ENCODE assay signal across 8 cellular contexts in the genomic region with DNA sequence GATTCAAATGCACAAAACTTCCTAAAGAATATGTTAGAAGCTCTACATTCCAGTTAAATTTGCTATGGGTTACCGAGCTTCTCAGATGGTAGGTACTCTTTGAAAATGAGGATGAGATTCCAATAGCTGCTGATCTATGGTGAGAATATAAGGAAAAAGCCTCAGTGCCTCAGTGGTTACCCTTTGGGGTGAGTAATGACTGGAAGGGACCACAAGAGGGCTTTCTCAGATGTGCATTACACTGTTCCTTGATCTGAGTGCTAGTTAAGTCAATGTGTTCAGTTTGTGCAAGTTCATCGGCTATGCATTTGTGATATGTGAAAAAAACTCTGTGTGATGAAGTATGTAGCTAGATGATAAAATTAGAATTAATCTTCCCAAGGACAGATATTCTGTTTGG. TPM values are rescaled to one million over a fixed set of nuclear protein-coding genes. Genes with fewer than 3 reads are reported as not detected.
DNase-seq lines count a peak whose midpoint lies in the region; ATAC-seq and TF ChIP-seq lines count a peak whose summit lies in the region.

No MANE protein-coding gene starts in this region.

- no peak overlapping the region for H3K27ac ChIP-seq in 22Rv1
- H3K27ac ChIP-seq in Panc1 (ENCODE audit: low read length): no peak overlapping the region
- no peak overlapping the region for H3K27ac ChIP-seq in fibroblast of lung (ENCODE audit: insufficient read depth, low read length)
- no peak overlapping the region for H3K27ac ChIP-seq in tibial nerve

- no peaks in the 10 kb centered on the region for H3K79me2 ChIP-seq in fibroblast of lung (ENCODE audit: control insufficient read depth, insufficient read depth, low read length)

- TF ChIP-seq EP300 in tibial nerve (IDR thresholded peaks at IDR 0.05): no peak

- in situ Hi-C loops in Panc1 (cut with HindIII; ENCODE audit: low pct_unique_long_range_greater_than_20kb, low sequenced_read_pairs): no loop called here

- DNase-seq in GM10266 (ENCODE audit: extremely low spot score) (peak; percentile 44), Panc1 (ENCODE audit: low read depth, low spot score) (peak; percentile 17), fibroblast of lung (ENCODE audit: low read depth in 2 of 2) (peak; percentile 43 to 45), tibial nerve (ENCODE audit: low spot score in 2 of 2) (no peak), cerebellar nuclear complex (lab: John Stamatoyannopoulos, UW) (no peak)

- CTCF ChIA-PET in Panc1 (lab: Charles Lee): interaction anchor here (0.7 to 0.9 kb wide), 2 partner anchors 44 to 270 kb away, joined by 3 read pairs; no protein-coding TSS in a partner anchor

- H3K36me3 ChIP-seq in Panc1 (ENCODE audit: control insufficient read depth, insufficient read depth, low read length): no peaks in the 10 kb centered on the region
- H3K36me3 ChIP-seq in fibroblast of lung (ENCODE audit: control insufficient read depth, insufficient read depth, low read length): no peaks in the 10 kb centered on the region
- H3K36me3 ChIP-seq in tibial nerve: no peaks in the 10 kb centered on the region

- H3K27me3 ChIP-seq in Panc1 (ENCODE audit: control insufficient read depth, insufficient read depth, low read length): peaks cover 30% of the 10 kb centered on the region
- H3K27me3 ChIP-seq in fibroblast of lung (ENCODE audit: control insufficient read depth, insufficient read depth, low read length): peaks cover 18% of the 10 kb centered on the region
- peaks cover 0 to 52% of the 10 kb centered on the region in 2 donors for H3K27me3 ChIP-seq in tibial nerve

- TF ChIP-seq CTCF in 22Rv1 (IDR thresholded peaks at IDR 0.05) (peak; percentile 52), GM10266 (IDR thresholded peaks at IDR 0.05; ENCODE audit: control insufficient read depth, insufficient read depth, low read depth, missing control alignments) (peak; percentile 46), Panc1 (IDR thresholded peaks at IDR 0.05) (peak; percentile 62), fibroblast of lung (conservative IDR thresholded peaks at IDR 0.05 in 1 of 2, IDR thresholded peaks at IDR 0.05 in 1 of 2; ENCODE audit: low read depth in 1 of 2, low read length in 2 of 2) (peak; percentile 61 to 70), tibial nerve (IDR thresholded peaks at IDR 0.05) (peak; percentile 21 to 58 (median 30))

- H3K4me3 ChIP-seq in Panc1 (ENCODE audit: low read depth in 2 of 2, low read length in 2 of 2): no peak overlapping the region
- H3K4me3 ChIP-seq in fibroblast of lung (replicated peaks in 1 of 4; ENCODE audit: control extremely low read depth in 1 of 4, insufficient read depth in 1 of 4, low read depth in 3 of 4, low read length in 4 of 4): no peak overlapping the region
- no peak overlapping the region for H3K4me3 ChIP-seq in tibial nerve

- H3K9me3 ChIP-seq in Panc1 (ENCODE audit: control insufficient read depth, insufficient read depth, low read depth, low read length) (no peaks in the 10 kb centered on the region), fibroblast of lung (ENCODE audit: control insufficient read depth, insufficient read depth, low read depth, low read length) (no peaks in the 10 kb centered on the region), tibial nerve (no peaks in the 10 kb centered on the region)

- no peaks in the 10 kb centered on the region for H4K20me1 ChIP-seq in fibroblast of lung (ENCODE audit: control insufficient read depth, extremely low read depth, insufficient read depth, low read length)

- H3K9ac ChIP-seq in fibroblast of lung (ENCODE audit: insufficient read depth, low read length): no peak overlapping the region

- H3K4me1 ChIP-seq in Panc1 (ENCODE audit: control insufficient read depth, insufficient read depth, low read length) (no peaks in the 10 kb centered on the region), fibroblast of lung (ENCODE audit: control insufficient read depth, extremely low read depth, insufficient read depth, low read length) (no peaks in the 10 kb centered on the region), tibial nerve (peaks cover 0 to 37% (median 11%) of the 10 kb centered on the region in 4 donors)

- 53 to 57% methylated on average over 2 of the region's 2 CpGs for WGBS in tibial nerve, 2 donors

- intact Hi-C loops in Panc1 (cut with micrococcal nuclease; ENCODE audit: unreplicated experiment): loop anchor here (5.0 kb wide), 1 partner anchor 270 kb away; no protein-coding TSS in a partner anchor

- ATAC-seq in HG03135 (IDR thresholded peaks at IDR 0.05; ENCODE audit: unreplicated experiment) (peak; percentile 48), Panc1 (peak; percentile 67), GM21737 (IDR thresholded peaks at IDR 0.05; ENCODE audit: unreplicated experiment) (no peak)

- no TSS peak for BruUV-seq in Panc1 (replicated peaks; lab: Mats Ljungman, UMichigan)

- POLR2A ChIA-PET in Panc1 (lab: Charles Lee): no interaction called here

- no peak overlapping the region for H2AFZ ChIP-seq in fibroblast of lung (ENCODE audit: low read length)

- no peak for TF ChIP-seq POLR2A in tibial nerve (IDR thresholded peaks at IDR 0.05)

- H3K4me2 ChIP-seq in fibroblast of lung (ENCODE audit: extremely low read depth, insufficient read depth, low read length): no peak overlapping the region

RNA-seq across cellular contexts. Expression of a gene that starts 3.5 kb away (rescaled TPM):
- total RNA-seq in Panc1 (2021; ENCODE audit: unreplicated experiment) (0.21 TPM), fibroblast of lung (2.1 and 3.1 TPM in 2 replicates), tibial nerve (10 to 100 TPM; 16.5 to 87.4 (median 22.4) TPM)
- not detected for polyA plus RNA-seq in Panc1 (2012; ENCODE audit: insufficient read length)
- polyA plus RNA-seq in fibroblast of lung: 1.2 and 2.2 TPM in 2 replicates
- polyA plus RNA-seq in fibroblast of lung (2012): 0.85 and 1.2 TPM in 2 replicates
- polyA minus RNA-seq in fibroblast of lung (ENCODE audit: low replicate concordance): 1.1 and 3.1 TPM in 2 replicates

Comparison
In these comparisons a context has a peak if more than half of its experiments do, and no peak if none do; other contexts are left out.
1. DNase-seq: peak in GM10266 (single experiment), Panc1 (single experiment) and fibroblast of lung (2 of 2); none in tibial nerve (0 of 2) and cerebellar nuclear complex (0 of 2).
2. Peak in every context shown above with its lines, with median percentiles within 50 percentile points of each other: CTCF ChIP-seq.